16 cellular contexts compared by ENCODE assay signal in the genomic region with DNA sequence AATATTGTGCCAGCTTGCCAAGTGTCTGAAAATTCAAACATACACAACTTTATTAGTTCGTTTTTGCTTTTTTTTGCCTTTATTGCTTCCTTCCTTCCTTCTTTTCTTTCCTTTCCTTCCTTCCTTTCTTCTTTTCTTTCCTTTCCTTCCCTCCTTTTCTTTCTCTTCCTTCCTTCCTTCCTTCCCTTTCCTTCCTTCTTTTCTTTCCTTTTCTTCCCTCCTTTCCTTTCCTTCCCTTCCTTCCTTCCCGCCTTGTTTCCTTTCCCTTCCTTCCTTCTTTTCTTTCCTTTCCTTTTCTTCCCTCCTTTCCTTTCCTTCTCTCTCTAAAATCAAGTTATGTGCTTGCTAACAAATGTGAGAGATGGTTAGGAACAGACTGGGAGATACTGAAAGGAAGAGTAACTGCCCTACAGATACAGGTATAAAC.
A peak's percentile ranks its signal among the peaks of the same experiment; 100 is the strongest.
DNase-seq lines count a peak whose midpoint lies in the region; ATAC-seq and TF ChIP-seq lines count a peak whose summit lies in the region.
"Had no signal": no experiment of that assay in that cellular context is flagged by ENCODE, and none has a peak within 500 bp of the region (broad histone marks: within the 10 kb centered on the region; RNA-seq: fewer than 3 reads in every experiment).

No MANE protein-coding gene starts in this region.

- no peak overlapping the region for H3K23ac ChIP-seq in IMR-90 (ENCODE audit: low read depth, low read length)

- no peak overlapping the region for H4K91ac ChIP-seq in IMR-90 (ENCODE audit: insufficient read depth, low read depth, low read length)

- peak overlapping the region; percentile 84; the same call in 1 of the 3 replicates for H2BK15ac ChIP-seq in IMR-90 (ENCODE audit: low read depth, low read length)

- peaks cover 8% of the 10 kb centered on the region for H3K4me1 Mint-ChIP-seq in WTC11
- no peaks in the 10 kb centered on the region for H3K4me1 Mint-ChIP-seq in activated CD8-positive, alpha-beta T cell treated with anti-CD3 and anti-CD28 coated beads for 36 hours (ENCODE audit: low read depth)
- H3K4me1 Mint-ChIP-seq: CD4-positive, alpha-beta memory T cell had no signal

- dilution Hi-C loops in IMR-90 (cut with HindIII; ENCODE audit: low sequenced_read_pairs, unreplicated experiment): no loop called here

- no peak overlapping the region for H4K8ac ChIP-seq in IMR-90 (ENCODE audit: low read depth in 2 of 2, low read length in 2 of 2)

- H3K9me3 Mint-ChIP-seq in WTC11: peaks cover 12% of the 10 kb centered on the region
- H3K9me3 Mint-ChIP-seq in activated CD8-positive, alpha-beta T cell treated with anti-CD3 and anti-CD28 coated beads for 36 hours: no peaks in the 10 kb centered on the region

- no peak overlapping the region for H3K14ac ChIP-seq in IMR-90 (replicated peaks; ENCODE audit: low read depth, low read length)

- POLR2A ChIA-PET in IMR-90 (lab: Charles Lee; ENCODE audit: unreplicated experiment) (no interaction called here), WTC11 (lab: Charles Lee) (no interaction called here)
- POLR2A ChIA-PET in activated CD8-positive, alpha-beta T cell treated with anti-CD3 and anti-CD28 coated beads for 36 hours (lab: Charles Lee): no interaction called here

- BruUV-seq in IMR-90 (replicated peaks; lab: Mats Ljungman, UMichigan): no TSS peak

- no peaks in the 10 kb centered on the region for H3K79me2 ChIP-seq in hepatocyte

- H2BK120ac ChIP-seq in IMR-90 (ENCODE audit: low read depth, low read length): no peak overlapping the region

- DNase-seq in IMR-90: no peak
- no peak for DNase-seq in WTC11 (ENCODE audit: low spot score)
- no peak for DNase-seq in hepatocyte (ENCODE audit: low spot score)
- no peak for DNase-seq in activated CD8-positive, alpha-beta T cell treated with anti-CD3 and anti-CD28 coated beads for 36 hours
- no peak for DNase-seq in kidney glomerular epithelial cell (lab: John Stamatoyannopoulos, UW)
- DNase-seq in stimulated activated CD4-positive, alpha-beta T cell treated with anti-CD3 and anti-CD28 coated beads, Interleukin-4, amount 100 ng/mL, for 1 hour: no peak
- DNase-seq: CD4-positive, alpha-beta memory T cell; COR-L47; DMS153; DMS79 treated with DMSO at 0.1 percent for 48 hours; EL; GOT3; H9 had no signal

- H3K9me1 ChIP-seq in IMR-90 (ENCODE audit: insufficient read depth, low read length): no peaks in the 10 kb centered on the region

- WGBS in IMR-90 (ENCODE audit: extremely low coverage in 2 of 2, insufficient read length in 1 of 2), 2 experiments: 56% methylated on average over 1 of the region's 2 CpGs; no CpG with 5 or more reads in 1 of the 2 experiments
- 85% methylated on average over 2 of the region's 2 CpGs for WGBS in hepatocyte (ENCODE audit: low lambda C conversion rate, missing lambda C conversion rate)

- no peak overlapping the region for H3K56ac ChIP-seq in IMR-90 (ENCODE audit: extremely low read depth, insufficient read depth, low read length)

- H3K9me3 ChIP-seq in IMR-90 (ENCODE audit: control insufficient read depth, insufficient read depth, low read length) (no peaks in the 10 kb centered on the region), hepatocyte (ENCODE audit: low read depth) (no peaks in the 10 kb centered on the region)
- H3K9me3 ChIP-seq: A549, BE2C had no signal

- ATAC-seq in IMR-90 (ENCODE audit: low read depth) (no peak), WTC11 (no peak)
- ATAC-seq in activated CD8-positive, alpha-beta T cell treated with anti-CD3 and anti-CD28 coated beads for 36 hours: no peak
- ATAC-seq: A549 had no signal

- intact Hi-C loops in IMR-90 (cut with micrococcal nuclease): no loop called here
- intact Hi-C loops in activated CD8-positive, alpha-beta T cell treated with anti-CD3 and anti-CD28 coated beads for 36 hours (cut with micrococcal nuclease): no loop called here

- CTCF ChIA-PET in IMR-90 (lab: Yijun Ruan, JAX): no interaction called here
- CTCF ChIA-PET in WTC11 (lab: Charles Lee): no interaction called here
- CTCF ChIA-PET in activated CD8-positive, alpha-beta T cell treated with anti-CD3 and anti-CD28 coated beads for 36 hours (lab: Charles Lee): no interaction called here

- no peak overlapping the region for H3K4me3 Mint-ChIP-seq in WTC11
- no peak overlapping the region for H3K4me3 Mint-ChIP-seq in activated CD8-positive, alpha-beta T cell treated with anti-CD3 and anti-CD28 coated beads for 36 hours
- H3K4me3 Mint-ChIP-seq: CD4-positive, alpha-beta memory T cell; H9 had no signal

- no peak for TF ChIP-seq POLR2A in IMR-90 (IDR thresholded peaks at IDR 0.05; ENCODE audit: low read depth, low read length)

- no peak overlapping the region for H2BK5ac ChIP-seq in IMR-90 (ENCODE audit: low read depth, low read length, poor library complexity, severe bottlenecking)

- H3K4ac ChIP-seq in IMR-90 (ENCODE audit: low read depth, low read length): 0 out of 2 replicates have a peak overlapping the region, but pooled peaks have one; percentile 17

- no peak overlapping the region for H2AK9ac ChIP-seq in IMR-90 (replicated peaks; ENCODE audit: low read depth, low read length, poor library complexity)

- H3K4me1 ChIP-seq in IMR-90 (ENCODE audit: control insufficient read depth, insufficient read depth, low read length): peaks cover 2% of the 10 kb centered on the region; the same call in 1 of the 2 replicates
- H3K4me1 ChIP-seq in hepatocyte (ENCODE audit: insufficient read depth): peaks cover 8% of the 10 kb centered on the region
- H3K4me1 ChIP-seq: A549 had no signal

- no peak overlapping the region for H3K18ac ChIP-seq in IMR-90 (ENCODE audit: low read depth, low read length)

- no peak overlapping the region for H3K27ac ChIP-seq in IMR-90 (ENCODE audit: insufficient read depth, low read length)
- H3K27ac ChIP-seq in hepatocyte: peak overlapping the region; percentile 78
- H3K27ac ChIP-seq: A549, C4-2B had no signal

- no peak overlapping the region for H2BK20ac ChIP-seq in IMR-90 (ENCODE audit: low read depth, low read length)

- 0 out of 2 replicates have a peak, but pooled peaks cover 3% of the 10 kb centered on the region for H3K36me3 Mint-ChIP-seq in WTC11
- no peaks in the 10 kb centered on the region for H3K36me3 Mint-ChIP-seq in activated CD8-positive, alpha-beta T cell treated with anti-CD3 and anti-CD28 coated beads for 36 hours (ENCODE audit: low read depth)
- H3K36me3 Mint-ChIP-seq: CD4-positive, alpha-beta memory T cell had no signal

- no peak overlapping the region for H4K5ac ChIP-seq in IMR-90 (ENCODE audit: low read depth, low read length)

- H3K79me1 ChIP-seq in IMR-90 (ENCODE audit: low read depth in 1 of 2, low read length in 2 of 2): no peaks in the 10 kb centered on the region

- in situ Hi-C loops in IMR-90 (cut with MboI; ENCODE audit: low sequenced_read_pairs): no loop called here

- TF ChIP-seq CTCF in IMR-90 (conservative IDR thresholded peaks at IDR 0.05; ENCODE audit: low read depth, low read length): no peak
- TF ChIP-seq CTCF in WTC11 (IDR thresholded peaks at IDR 0.05): no peak
- TF ChIP-seq CTCF in hepatocyte (IDR thresholded peaks at IDR 0.05; ENCODE audit: poor library complexity): no peak
- no peak for TF ChIP-seq CTCF in activated CD8-positive, alpha-beta T cell treated with anti-CD3 and anti-CD28 coated beads for 36 hours (IDR thresholded peaks at IDR 0.05)

- no peak for TF ChIP-seq RAD21 in IMR-90 (IDR thresholded peaks at IDR 0.05; ENCODE audit: low read length)

- H3K27me3 ChIP-seq in IMR-90 (ENCODE audit: control insufficient read depth, insufficient read depth, low read length) (no peaks in the 10 kb centered on the region), hepatocyte (no peaks in the 10 kb centered on the region)
- H3K27me3 ChIP-seq: BE2C had no signal

- H3K27me3 Mint-ChIP-seq in WTC11 (ENCODE audit: low read depth): no peaks in the 10 kb centered on the region
- peaks cover 5% of the 10 kb centered on the region for H3K27me3 Mint-ChIP-seq in activated CD8-positive, alpha-beta T cell treated with anti-CD3 and anti-CD28 coated beads for 36 hours

- no peak overlapping the region for H3K27ac Mint-ChIP-seq in WTC11
- H3K27ac Mint-ChIP-seq in activated CD8-positive, alpha-beta T cell treated with anti-CD3 and anti-CD28 coated beads for 36 hours: no peak overlapping the region
- H3K27ac Mint-ChIP-seq: H9 had no signal

- no peaks in the 10 kb centered on the region for H4K20me1 ChIP-seq in IMR-90 (ENCODE audit: insufficient read depth, low read length)
- no peaks in the 10 kb centered on the region for H4K20me1 ChIP-seq in hepatocyte (ENCODE audit: insufficient read depth, poor library complexity, severe bottlenecking)

- H3K4me2 ChIP-seq in IMR-90 (ENCODE audit: low read depth, low read length) (no peak overlapping the region), hepatocyte (no peak overlapping the region)
- H3K4me2 ChIP-seq: A549 had no signal

- no peak overlapping the region for H3K9ac ChIP-seq in IMR-90 (ENCODE audit: low read depth, low read length)

- no peak overlapping the region for H2AK5ac ChIP-seq in IMR-90 (ENCODE audit: low read depth, low read length)

- no peaks in the 10 kb centered on the region for H3K36me3 ChIP-seq in IMR-90 (ENCODE audit: control insufficient read depth, insufficient read depth, low read length)
- no peaks in the 10 kb centered on the region for H3K36me3 ChIP-seq in hepatocyte (replicated peaks; ENCODE audit: insufficient read depth, low read depth)
- H3K36me3 ChIP-seq: BE2C had no signal

- no peaks in the 10 kb centered on the region for H3K9me2 ChIP-seq in hepatocyte (replicated peaks; ENCODE audit: insufficient read depth)

- H2AFZ ChIP-seq in IMR-90 (replicated peaks; ENCODE audit: low read length, poor library complexity): no peak overlapping the region
- no peak overlapping the region for H2AFZ ChIP-seq in hepatocyte

- H3K4me3 ChIP-seq in IMR-90 (ENCODE audit: insufficient read depth, low read depth, low read length) (no peak overlapping the region), hepatocyte (no peak overlapping the region)
- H3K4me3 ChIP-seq: A549 had no signal

TF ChIP-seq in IMR-90, 13 proteins besides CTCF, POLR2A, EP300 and RAD21 (continues in another document):
- TF ChIP-seq MXI1 (IDR thresholded peaks at IDR 0.05; ENCODE audit: borderline replicate concordance, low read depth, low read length) (no peak), MAZ (IDR thresholded peaks at IDR 0.05; ENCODE audit: borderline replicate concordance, low read depth, low read length) (no peak), RFX5 (IDR thresholded peaks at IDR 0.05; ENCODE audit: low read depth, low read length) (no peak), RCOR1 (IDR thresholded peaks at IDR 0.05; ENCODE audit: insufficient replicate concordance, low read length) (no peak), MAFK (IDR thresholded peaks at IDR 0.05; ENCODE audit: low read depth, low read length) (no peak)
